Comparison of ENCODE assay signal across 22 cellular contexts in the genomic region with DNA sequence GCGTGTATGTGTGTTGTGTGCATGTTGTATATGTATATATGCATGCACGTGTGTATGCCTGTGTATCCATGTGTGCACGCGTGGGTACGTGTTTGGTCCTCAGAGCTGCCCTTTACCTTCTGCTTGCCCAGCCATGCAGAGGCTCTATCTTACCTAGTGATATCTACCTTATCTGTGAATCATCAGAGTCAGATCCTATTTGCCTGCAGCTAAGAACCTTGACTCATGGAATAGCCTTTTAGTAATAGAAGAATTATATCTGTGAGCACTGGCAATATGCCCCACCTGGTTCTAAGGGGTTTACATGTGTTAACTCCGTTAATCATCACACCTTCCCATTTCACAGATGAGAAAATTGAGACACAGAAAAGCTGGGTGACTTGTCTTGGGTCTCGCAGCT.
"Had no signal": no experiment of that assay in that cellular context is flagged by ENCODE, and none has a peak within 500 bp of the region (broad histone marks: within the 10 kb centered on the region; RNA-seq: fewer than 3 reads in every experiment).

No MANE protein-coding gene starts in this region.

- H3K27me3 ChIP-seq: adrenal gland, MG63 had no signal

- H3K36me3 ChIP-seq: adrenal gland, MG63 had no signal

- H3K4me3 ChIP-seq: adrenal gland, MG63 had no signal

- H3K9me3 ChIP-seq: adrenal gland had no signal

- DNase-seq: activated CD4-positive, alpha-beta T cell treated with anti-CD3 and anti-CD28 coated beads for 48 hours; activated CD4-positive, alpha-beta T cell treated with anti-CD3 and anti-CD28 coated beads, Interleukin-2, amount 50 U/mL, for 4 hours; activated CD4-positive, CD25-positive, alpha-beta regulatory T cell treated with anti-CD3 and anti-CD28 coated beads, Interleukin-2, amount 50 U/mL, for 72 hours; activated CD8-positive, alpha-beta memory T cell treated with anti-CD3 and anti-CD28 coated beads, Interleukin-2, amount 50 U/mL, for 48 hours; activated CD8-positive, alpha-beta T cell treated with anti-CD3 and anti-CD28 coated beads, Interleukin-2, amount 10 ng/mL, durations not matched to agents 7 days and 5 days; activated naive CD4-positive, alpha-beta T cell treated with anti-CD3 and anti-CD28 coated beads, Interleukin-2, amount 50 U/mL, for 16 hours; activated naive CD8-positive, alpha-beta T cell treated with anti-CD3 and anti-CD28 coated beads, Interleukin-2, amount 10 ng/mL, durations not matched to agents 7 days and 5 days; activated T-cell treated with anti-CD3 and anti-CD28 coated beads, Interleukin-2, amount 50 U/mL, for 1 hour; adrenal gland; anterior cingulate cortex; caudate nucleus; MG63; NCI-H1105; NCI-H1436; NCI-H1694 treated with DMSO at 0.1 percent for 48 hours; NCI-H2029 treated with DMSO at 0.1 percent for 48 hours; NCI-H524; SIG-M5; T-helper 17 cell; T-helper 9 cell had no signal

- H3K27ac ChIP-seq: adrenal gland had no signal

- ATAC-seq: activated CD8-positive, alpha-beta T cell treated with anti-CD3 and anti-CD28 coated beads, Interleukin-2, amount 10 ng/mL, durations not matched to agents 7 days and 5 days; T-helper 17 cell; WTC11 had no signal

- FAIRE-seq: RCC 7860 had no signal

- H3K4me1 ChIP-seq: adrenal gland had no signal
